1 cellular context compared by ENCODE assay signal in the genomic region with DNA sequence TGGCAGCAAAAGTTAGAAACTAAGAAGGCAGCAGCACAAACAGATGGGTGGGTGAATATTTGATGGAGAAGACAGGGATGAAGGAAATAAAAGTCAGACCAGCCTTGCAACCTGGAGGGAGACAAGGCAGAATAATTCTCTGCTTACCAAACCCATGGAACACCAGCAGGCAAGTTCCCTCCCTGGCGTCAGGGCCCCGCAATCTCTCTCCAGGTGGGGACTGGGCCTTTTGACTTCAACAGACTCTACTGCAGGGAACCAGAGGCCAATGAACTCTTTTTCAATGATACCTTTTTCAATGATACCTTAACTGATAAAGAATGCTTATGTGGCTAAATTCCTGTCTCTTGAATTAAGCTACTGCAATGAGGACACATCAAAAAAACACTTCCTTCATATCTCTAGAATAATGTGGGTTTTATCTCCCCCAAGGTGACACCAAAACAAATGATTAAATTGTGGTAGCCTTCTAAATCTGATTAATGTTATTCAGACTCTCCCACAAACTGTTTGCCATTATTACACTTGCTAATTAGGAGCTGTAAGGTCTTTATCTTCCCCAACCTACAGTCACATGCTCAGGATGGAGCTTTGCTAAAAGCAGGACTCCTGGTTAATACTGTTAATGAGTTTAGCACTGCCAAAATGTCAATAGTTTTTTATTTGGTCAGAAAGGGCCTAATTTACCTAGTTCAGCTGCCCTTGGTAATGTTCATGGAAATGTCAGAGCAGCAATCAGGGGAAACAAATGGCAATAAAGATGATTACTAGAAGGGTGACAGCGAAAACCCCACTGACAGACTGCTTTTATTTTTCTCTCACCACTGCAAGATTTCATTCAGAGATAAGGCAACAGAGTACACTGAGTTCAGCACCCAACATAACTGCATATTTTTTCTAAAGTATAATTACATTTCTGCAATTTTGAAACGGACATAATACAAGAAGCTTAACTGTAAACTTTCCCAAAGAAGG.
TF ChIP-seq lines count a peak whose summit lies in the region.

No MANE protein-coding gene starts in this region.

TF ChIP-seq in HEK293, 187 proteins besides CTCF, POLR2A, EP300 and RAD21 (continued from another document and continues in another):
- TF ChIP-seq, protein P1, sequence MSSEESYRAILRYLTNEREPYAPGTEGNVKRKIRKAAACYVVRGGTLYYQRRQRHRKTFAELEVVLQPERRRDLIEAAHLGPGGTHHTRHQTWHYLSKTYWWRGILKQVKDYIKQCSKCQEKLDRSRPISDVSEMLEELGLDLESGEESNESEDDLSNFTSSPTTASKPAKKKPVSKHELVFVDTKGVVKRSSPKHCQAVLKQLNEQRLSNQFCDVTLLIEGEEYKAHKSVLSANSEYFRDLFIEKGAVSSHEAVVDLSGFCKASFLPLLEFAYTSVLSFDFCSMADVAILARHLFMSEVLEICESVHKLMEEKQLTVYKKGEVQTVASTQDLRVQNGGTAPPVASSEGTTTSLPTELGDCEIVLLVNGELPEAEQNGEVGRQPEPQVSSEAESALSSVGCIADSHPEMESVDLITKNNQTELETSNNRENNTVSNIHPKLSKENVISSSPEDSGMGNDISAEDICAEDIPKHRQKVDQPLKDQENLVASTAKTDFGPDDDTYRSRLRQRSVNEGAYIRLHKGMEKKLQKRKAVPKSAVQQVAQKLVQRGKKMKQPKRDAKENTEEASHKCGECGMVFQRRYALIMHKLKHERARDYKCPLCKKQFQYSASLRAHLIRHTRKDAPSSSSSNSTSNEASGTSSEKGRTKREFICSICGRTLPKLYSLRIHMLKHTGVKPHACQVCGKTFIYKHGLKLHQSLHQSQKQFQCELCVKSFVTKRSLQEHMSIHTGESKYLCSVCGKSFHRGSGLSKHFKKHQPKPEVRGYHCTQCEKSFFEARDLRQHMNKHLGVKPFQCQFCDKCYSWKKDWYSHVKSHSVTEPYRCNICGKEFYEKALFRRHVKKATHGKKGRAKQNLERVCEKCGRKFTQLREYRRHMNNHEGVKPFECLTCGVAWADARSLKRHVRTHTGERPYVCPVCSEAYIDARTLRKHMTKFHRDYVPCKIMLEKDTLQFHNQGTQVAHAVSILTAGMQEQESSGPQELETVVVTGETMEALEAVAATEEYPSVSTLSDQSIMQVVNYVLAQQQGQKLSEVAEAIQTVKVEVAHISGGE (tag by site-specific recombination; conservative IDR thresholded peaks at IDR 0.05; ENCODE audit: low read depth) = no peak
- TF ChIP-seq ZNF571 (tag by site-specific recombination; IDR thresholded peaks at IDR 0.05) (no peak), ZBTB8A (tag by site-specific recombination; IDR thresholded peaks at IDR 0.05) (no peak), ZSCAN30 (tag by site-specific recombination; IDR thresholded peaks at IDR 0.05) (no peak), SCRT2 (tag by site-specific recombination; IDR thresholded peaks at IDR 0.05) (no peak), ZEB2 (tag by site-specific recombination; IDR thresholded peaks at IDR 0.05) (no peak), ZBTB17 (tag by site-specific recombination; IDR thresholded peaks at IDR 0.05) (no peak), ZSCAN23 (tag by site-specific recombination; IDR thresholded peaks at IDR 0.05) (no peak), ZNF19 (tag by site-specific recombination; IDR thresholded peaks at IDR 0.05; ENCODE audit: low read depth) (no peak), ZNF621 (tag by site-specific recombination; IDR thresholded peaks at IDR 0.05) (no peak), TRIM28 (IDR thresholded peaks at IDR 0.05; ENCODE audit: borderline replicate concordance, low read length) (peak; percentile 48; the same call in 1 of the 2 replicates), RBAK (tag by site-specific recombination; IDR thresholded peaks at IDR 0.05) (no peak), ZNF121 (tag by site-specific recombination; IDR thresholded peaks at IDR 0.05) (no peak), KLF16 (tag by site-specific recombination; IDR thresholded peaks at IDR 0.05) (no peak), ZNF335 (tag by site-specific recombination; conservative IDR thresholded peaks at IDR 0.05) (no peak), ZNF555 (tag by site-specific recombination; conservative IDR thresholded peaks at IDR 0.05) (no peak), ZNF169 (tag by site-specific recombination; IDR thresholded peaks at IDR 0.05) (no peak), IKZF3 (tag by site-specific recombination; IDR thresholded peaks at IDR 0.05) (0 out of 2 replicates have a peak, but pooled peaks have one; percentile 15), ZNF140 (tag by site-specific recombination; IDR thresholded peaks at IDR 0.05) (no peak), ZBTB1 (tag by site-specific recombination; IDR thresholded peaks at IDR 0.05) (no peak), SALL2 (tag by site-specific recombination; IDR thresholded peaks at IDR 0.05; ENCODE audit: borderline replicate concordance) (no peak), ZNF155 (tag by site-specific recombination; IDR thresholded peaks at IDR 0.05) (no peak), ZNF707 (tag by site-specific recombination; IDR thresholded peaks at IDR 0.05) (no peak), ZNF785 (tag by site-specific recombination; IDR thresholded peaks at IDR 0.05) (no peak), ZNF776 (tag by site-specific recombination; IDR thresholded peaks at IDR 0.05; ENCODE audit: borderline replicate concordance) (no peak), ZBTB7A (tag by site-specific recombination; IDR thresholded peaks at IDR 0.05; ENCODE audit: low read depth) (no peak), GLIS1 (tag by site-specific recombination; IDR thresholded peaks at IDR 0.05) (0 out of 2 replicates have a peak, but pooled peaks have one; percentile 4), ZNF433 (tag by site-specific recombination; IDR thresholded peaks at IDR 0.05; ENCODE audit: low read depth) (no peak), ZNF654 (tag by site-specific recombination; IDR thresholded peaks at IDR 0.05; ENCODE audit: low read depth) (no peak), KLF10 (tag by site-specific recombination; IDR thresholded peaks at IDR 0.05) (no peak), PRDM1 (tag by site-specific recombination; IDR thresholded peaks at IDR 0.05) (0 out of 2 replicates have a peak, but pooled peaks have one; percentile 35), ZBTB48 (tag by site-specific recombination; IDR thresholded peaks at IDR 0.05) (no peak), OSR2 (tag by site-specific recombination; IDR thresholded peaks at IDR 0.05) (peak; percentile 37; the same call in 1 of the 2 replicates), ZNF837 (tag by site-specific recombination; IDR thresholded peaks at IDR 0.05) (no peak), ZNF311 (tag by site-specific recombination; IDR thresholded peaks at IDR 0.05; ENCODE audit: borderline replicate concordance) (no peak), ZNF350 (tag by site-specific recombination; IDR thresholded peaks at IDR 0.05) (no peak), WT1 (tag by site-specific recombination; IDR thresholded peaks at IDR 0.05) (peak; percentile 10; the same call in 1 of the 2 replicates), GFI1B (tag by site-specific recombination; IDR thresholded peaks at IDR 0.05) (no peak)
- TF ChIP-seq, protein P2, sequence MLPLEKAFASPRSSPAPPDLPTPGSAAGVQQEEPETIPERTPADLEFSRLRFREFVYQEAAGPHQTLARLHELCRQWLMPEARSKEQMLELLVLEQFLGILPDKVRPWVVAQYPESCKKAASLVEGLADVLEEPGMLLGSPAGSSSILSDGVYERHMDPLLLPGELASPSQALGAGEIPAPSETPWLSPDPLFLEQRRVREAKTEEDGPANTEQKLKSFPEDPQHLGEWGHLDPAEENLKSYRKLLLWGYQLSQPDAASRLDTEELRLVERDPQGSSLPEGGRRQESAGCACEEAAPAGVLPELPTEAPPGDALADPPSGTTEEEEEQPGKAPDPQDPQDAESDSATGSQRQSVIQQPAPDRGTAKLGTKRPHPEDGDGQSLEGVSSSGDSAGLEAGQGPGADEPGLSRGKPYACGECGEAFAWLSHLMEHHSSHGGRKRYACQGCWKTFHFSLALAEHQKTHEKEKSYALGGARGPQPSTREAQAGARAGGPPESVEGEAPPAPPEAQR (tag by site-specific recombination; IDR thresholded peaks at IDR 0.05) = no peak
- TF ChIP-seq, protein P3, sequence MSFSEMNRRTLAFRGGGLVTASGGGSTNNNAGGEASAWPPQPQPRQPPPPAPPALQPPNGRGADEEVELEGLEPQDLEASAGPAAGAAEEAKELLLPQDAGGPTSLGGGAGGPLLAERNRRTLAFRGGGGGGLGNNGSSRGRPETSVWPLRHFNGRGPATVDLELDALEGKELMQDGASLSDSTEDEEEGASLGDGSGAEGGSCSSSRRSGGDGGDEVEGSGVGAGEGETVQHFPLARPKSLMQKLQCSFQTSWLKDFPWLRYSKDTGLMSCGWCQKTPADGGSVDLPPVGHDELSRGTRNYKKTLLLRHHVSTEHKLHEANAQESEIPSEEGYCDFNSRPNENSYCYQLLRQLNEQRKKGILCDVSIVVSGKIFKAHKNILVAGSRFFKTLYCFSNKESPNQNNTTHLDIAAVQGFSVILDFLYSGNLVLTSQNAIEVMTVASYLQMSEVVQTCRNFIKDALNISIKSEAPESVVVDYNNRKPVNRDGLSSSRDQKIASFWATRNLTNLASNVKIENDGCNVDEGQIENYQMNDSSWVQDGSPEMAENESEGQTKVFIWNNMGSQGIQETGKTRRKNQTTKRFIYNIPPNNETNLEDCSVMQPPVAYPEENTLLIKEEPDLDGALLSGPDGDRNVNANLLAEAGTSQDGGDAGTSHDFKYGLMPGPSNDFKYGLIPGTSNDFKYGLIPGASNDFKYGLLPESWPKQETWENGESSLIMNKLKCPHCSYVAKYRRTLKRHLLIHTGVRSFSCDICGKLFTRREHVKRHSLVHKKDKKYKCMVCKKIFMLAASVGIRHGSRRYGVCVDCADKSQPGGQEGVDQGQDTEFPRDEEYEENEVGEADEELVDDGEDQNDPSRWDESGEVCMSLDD (tag by site-specific recombination; IDR thresholded peaks at IDR 0.05) = no peak
- TF ChIP-seq, protein P4, sequence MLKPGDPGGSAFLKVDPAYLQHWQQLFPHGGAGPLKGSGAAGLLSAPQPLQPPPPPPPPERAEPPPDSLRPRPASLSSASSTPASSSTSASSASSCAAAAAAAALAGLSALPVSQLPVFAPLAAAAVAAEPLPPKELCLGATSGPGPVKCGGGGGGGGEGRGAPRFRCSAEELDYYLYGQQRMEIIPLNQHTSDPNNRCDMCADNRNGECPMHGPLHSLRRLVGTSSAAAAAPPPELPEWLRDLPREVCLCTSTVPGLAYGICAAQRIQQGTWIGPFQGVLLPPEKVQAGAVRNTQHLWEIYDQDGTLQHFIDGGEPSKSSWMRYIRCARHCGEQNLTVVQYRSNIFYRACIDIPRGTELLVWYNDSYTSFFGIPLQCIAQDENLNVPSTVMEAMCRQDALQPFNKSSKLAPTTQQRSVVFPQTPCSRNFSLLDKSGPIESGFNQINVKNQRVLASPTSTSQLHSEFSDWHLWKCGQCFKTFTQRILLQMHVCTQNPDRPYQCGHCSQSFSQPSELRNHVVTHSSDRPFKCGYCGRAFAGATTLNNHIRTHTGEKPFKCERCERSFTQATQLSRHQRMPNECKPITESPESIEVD (tag by site-specific recombination; IDR thresholded peaks at IDR 0.05) = peak; percentile 60; the same call in 1 of the 2 replicates
- TF ChIP-seq, protein P5, sequence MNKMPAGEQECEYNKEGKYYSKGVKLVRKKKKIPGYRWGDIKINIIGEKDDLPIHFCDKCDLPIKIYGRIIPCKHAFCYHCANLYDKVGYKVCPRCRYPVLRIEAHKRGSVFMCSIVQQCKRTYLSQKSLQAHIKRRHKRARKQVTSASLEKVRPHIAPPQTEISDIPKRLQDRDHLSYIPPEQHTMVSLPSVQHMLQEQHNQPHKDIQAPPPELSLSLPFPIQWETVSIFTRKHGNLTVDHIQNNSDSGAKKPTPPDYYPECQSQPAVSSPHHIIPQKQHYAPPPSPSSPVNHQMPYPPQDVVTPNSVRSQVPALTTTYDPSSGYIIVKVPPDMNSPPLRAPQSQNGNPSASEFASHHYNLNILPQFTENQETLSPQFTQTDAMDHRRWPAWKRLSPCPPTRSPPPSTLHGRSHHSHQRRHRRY (tag by site-specific recombination; IDR thresholded peaks at IDR 0.05) = no peak
- TF ChIP-seq, protein P6, sequence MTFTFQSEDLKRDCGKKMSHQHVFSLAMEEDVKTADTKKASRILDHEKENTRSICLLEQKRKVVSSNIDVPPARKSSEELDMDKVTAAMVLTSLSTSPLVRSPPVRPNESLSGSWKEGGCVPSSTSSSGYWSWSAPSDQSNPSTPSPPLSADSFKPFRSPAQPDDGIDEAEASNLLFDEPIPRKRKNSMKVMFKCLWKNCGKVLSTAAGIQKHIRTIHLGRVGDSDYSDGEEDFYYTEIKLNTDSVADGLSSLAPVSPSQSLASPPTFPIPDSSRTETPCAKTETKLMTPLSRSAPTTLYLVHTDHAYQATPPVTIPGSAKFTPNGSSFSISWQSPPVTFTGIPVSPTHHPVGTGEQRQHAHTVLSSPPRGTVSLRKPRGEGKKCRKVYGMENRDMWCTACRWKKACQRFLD (tag by site-specific recombination; IDR thresholded peaks at IDR 0.05) = no peak
- TF ChIP-seq, protein P7, sequence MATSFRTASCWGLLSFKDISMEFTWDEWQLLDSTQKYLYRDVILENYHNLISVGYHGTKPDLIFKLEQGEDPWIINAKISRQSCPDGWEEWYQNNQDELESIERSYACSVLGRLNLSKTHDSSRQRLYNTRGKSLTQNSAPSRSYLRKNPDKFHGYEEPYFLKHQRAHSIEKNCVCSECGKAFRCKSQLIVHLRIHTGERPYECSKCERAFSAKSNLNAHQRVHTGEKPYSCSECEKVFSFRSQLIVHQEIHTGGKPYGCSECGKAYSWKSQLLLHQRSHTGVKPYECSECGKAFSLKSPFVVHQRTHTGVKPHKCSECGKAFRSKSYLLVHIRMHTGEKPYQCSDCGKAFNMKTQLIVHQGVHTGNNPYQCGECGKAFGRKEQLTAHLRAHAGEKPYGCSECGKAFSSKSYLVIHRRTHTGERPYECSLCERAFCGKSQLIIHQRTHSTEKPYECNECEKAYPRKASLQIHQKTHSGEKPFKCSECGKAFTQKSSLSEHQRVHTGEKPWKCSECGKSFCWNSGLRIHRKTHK (tag by site-specific recombination; IDR thresholded peaks at IDR 0.05) = no peak
- TF ChIP-seq, protein P8, sequence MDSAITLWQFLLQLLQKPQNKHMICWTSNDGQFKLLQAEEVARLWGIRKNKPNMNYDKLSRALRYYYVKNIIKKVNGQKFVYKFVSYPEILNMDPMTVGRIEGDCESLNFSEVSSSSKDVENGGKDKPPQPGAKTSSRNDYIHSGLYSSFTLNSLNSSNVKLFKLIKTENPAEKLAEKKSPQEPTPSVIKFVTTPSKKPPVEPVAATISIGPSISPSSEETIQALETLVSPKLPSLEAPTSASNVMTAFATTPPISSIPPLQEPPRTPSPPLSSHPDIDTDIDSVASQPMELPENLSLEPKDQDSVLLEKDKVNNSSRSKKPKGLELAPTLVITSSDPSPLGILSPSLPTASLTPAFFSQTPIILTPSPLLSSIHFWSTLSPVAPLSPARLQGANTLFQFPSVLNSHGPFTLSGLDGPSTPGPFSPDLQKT (IDR thresholded peaks at IDR 0.05; ENCODE audit: borderline replicate concordance, low read depth, low read length) = no peak
- TF ChIP-seq, protein P9, sequence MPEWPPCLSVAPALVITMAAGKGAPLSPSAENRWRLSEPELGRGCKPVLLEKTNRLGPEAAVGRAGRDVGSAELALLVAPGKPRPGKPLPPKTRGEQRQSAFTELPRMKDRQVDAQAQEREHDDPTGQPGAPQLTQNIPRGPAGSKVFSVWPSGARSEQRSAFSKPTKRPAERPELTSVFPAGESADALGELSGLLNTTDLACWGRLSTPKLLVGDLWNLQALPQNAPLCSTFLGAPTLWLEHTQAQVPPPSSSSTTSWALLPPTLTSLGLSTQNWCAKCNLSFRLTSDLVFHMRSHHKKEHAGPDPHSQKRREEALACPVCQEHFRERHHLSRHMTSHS (tag by site-specific recombination; IDR thresholded peaks at IDR 0.05) = no peak
